ENCODE assay signal across 27 cellular contexts in genomic region chr20:16860914-16861313, GRCh38.
DNase-seq lines count a peak whose midpoint lies in the region; ATAC-seq, FAIRE-seq and TF ChIP-seq lines count a peak whose summit lies in the region.
"Had no signal": no experiment of that assay in that cellular context is flagged by ENCODE, and none has a peak within 500 bp of the region (broad histone marks: within the 10 kb centered on the region; RNA-seq: fewer than 3 reads in every experiment).

No MANE protein-coding gene starts in this region.

- POLR2A ChIA-PET in HepG2 (lab: Yijun Ruan, JAX), result no interaction called here

- CTCF ChIA-PET in HepG2 (lab: Yijun Ruan, JAX; ENCODE audit: low intra/inter-chr PET ratio, low total read pairs), result no interaction called here

- no peaks in the 10 kb centered on the region for H3K27me3 Mint-ChIP-seq in stimulated activated naive CD8-positive, alpha-beta T cell treated with anti-CD3 and anti-CD28 coated beads, Interleukin-15, amount 100 ng/mL, for 72 hours
- H3K27me3 Mint-ChIP-seq: CD4-positive, CD25-positive, alpha-beta regulatory T cell had no signal

- intact Hi-C loops in HepG2 (cut with micrococcal nuclease; ENCODE audit: unreplicated experiment) (no loop called here), right lobe of liver (cut with DNase I) (no loop called here)

- H3K27ac ChIP-seq in HepG2 (ENCODE audit: extremely low read length, insufficient read depth, low read length) (no peak overlapping the region), right lobe of liver (no peak overlapping the region)
- H3K27ac ChIP-seq: 22Rv1, BLaER1 had no signal

- no peaks in the 10 kb centered on the region for H4K20me1 ChIP-seq in HepG2 (ENCODE audit: insufficient read depth, low read length)
- H4K20me1 ChIP-seq: BLaER1 had no signal

- DNase-seq in HepG2 (ENCODE audit: low spot score) (no peak), right lobe of liver (no peak), LHCN-M2 (ENCODE audit: low read depth) (peak; percentile 1), myocyte (ENCODE audit: low read depth) (peak; percentile 11)
- DNase-seq in stimulated activated naive CD8-positive, alpha-beta T cell treated with anti-CD3 and anti-CD28 coated beads, Interleukin-15, amount 100 ng/mL, for 72 hours, result no peak
- no peak for DNase-seq in activated CD8-positive, alpha-beta memory T cell treated with anti-CD3 and anti-CD28 coated beads for 24 hours
- DNase-seq: ACHN; BE2C; C1 segment of cervical spinal cord; CD4-positive, alpha-beta memory T cell; CD4-positive, CD25-positive, alpha-beta regulatory T cell; CD8-positive, alpha-beta memory T cell; COR-L47; DMS 273 treated with DMSO at 0.1 percent for 48 hours; DMS153; DMS53; DMS79; DND-41; EL; GDM1 had no signal

- H2AFZ ChIP-seq in HepG2 (ENCODE audit: low read length), result no peak overlapping the region

- ATAC-seq in HepG2 (no peak), right lobe of liver (no peak), HG02642 (IDR thresholded peaks at IDR 0.05; ENCODE audit: poor library complexity, unreplicated experiment) (no peak)
- no peak for ATAC-seq in stimulated activated naive CD8-positive, alpha-beta T cell treated with anti-CD3 and anti-CD28 coated beads, Interleukin-15, amount 100 ng/mL, for 72 hours
- ATAC-seq: GM12878 had no signal

- H3K36me3 ChIP-seq in HepG2 (replicated peaks in 1 of 2; ENCODE audit: control insufficient read depth in 1 of 2, insufficient read depth in 2 of 2, low read length in 2 of 2) (no peaks in the 10 kb centered on the region), right lobe of liver (no peaks in the 10 kb centered on the region)
- H3K36me3 ChIP-seq: BE2C, BLaER1 had no signal

- TF ChIP-seq CTCF in HepG2 (CRISPR knock-in tag; IDR thresholded peaks at IDR 0.05) (no peak), right lobe of liver (IDR thresholded peaks at IDR 0.05) (no peak)

- in situ Hi-C loops in HepG2 (cut with HindIII; ENCODE audit: extremely low pct_ligation_motif_present, low pct_unique_long_range_greater_than_20kb), result no loop called here

- no peak overlapping the region for H3K9ac ChIP-seq in HepG2 (ENCODE audit: insufficient read depth, low read depth, low read length)
- H3K9ac ChIP-seq: BLaER1 had no signal

- no peak for FAIRE-seq in HepG2 (lab: Jason Lieb, UNC)
- FAIRE-seq: GM12878, GM12892, GM18507 had no signal

- H3K4me3 ChIP-seq in HepG2 (replicated peaks in 1 of 3; ENCODE audit: insufficient read depth in 1 of 3, low read depth in 2 of 3, low read length in 3 of 3), result no peak overlapping the region
- H3K4me3 ChIP-seq in right lobe of liver, result no peak overlapping the region
- H3K4me3 ChIP-seq: BLaER1, GM12878 had no signal

- BruUV-seq in HepG2 (replicated peaks; lab: Mats Ljungman, UMichigan), result no TSS peak

- no peak for TF ChIP-seq EP300 in HepG2 (IDR thresholded peaks at IDR 0.05; ENCODE audit: low read depth in 2 of 2, low read length in 2 of 2)
- no peak for TF ChIP-seq EP300 in HepG2 (CRISPR knock-in tag; IDR thresholded peaks at IDR 0.05; ENCODE audit: borderline replicate concordance)

- H3K4me1 ChIP-seq in HepG2 (ENCODE audit: insufficient read depth, low read length) (no peaks in the 10 kb centered on the region), right lobe of liver (no peaks in the 10 kb centered on the region)
- H3K4me1 ChIP-seq: BE2C, BLaER1 had no signal

- no peak for TF ChIP-seq RAD21 in HepG2 (CRISPR knock-in tag; IDR thresholded peaks at IDR 0.05)

- TF ChIP-seq POLR2A in HepG2 (IDR thresholded peaks at IDR 0.05; ENCODE audit: insufficient read depth in 1 of 2, low read depth in 2 of 2, low read length in 2 of 2) (no peak), right lobe of liver (IDR thresholded peaks at IDR 0.05) (no peak)

- H3K27me3 ChIP-seq in HepG2 (ENCODE audit: control insufficient read depth in 1 of 2, insufficient read depth in 2 of 2, low read length in 2 of 2), result no peaks in the 10 kb centered on the region
- H3K27me3 ChIP-seq in right lobe of liver, result no peaks in the 10 kb centered on the region
- H3K27me3 ChIP-seq: BE2C, BLaER1 had no signal

- H3K9me3 ChIP-seq in HepG2 (ENCODE audit: low read length), result 0 out of 2 replicates have a peak, but pooled peaks cover 8% of the 10 kb centered on the region
- no peaks in the 10 kb centered on the region for H3K9me3 ChIP-seq in right lobe of liver
- H3K9me3 ChIP-seq: BE2C had no signal

- no peak overlapping the region for H3K27ac Mint-ChIP-seq in stimulated activated naive CD8-positive, alpha-beta T cell treated with anti-CD3 and anti-CD28 coated beads, Interleukin-15, amount 100 ng/mL, for 72 hours
- H3K27ac Mint-ChIP-seq: CD14-positive monocyte; CD4-positive, alpha-beta memory T cell; CD4-positive, CD25-positive, alpha-beta regulatory T cell; CD8-positive, alpha-beta memory T cell had no signal

- H3K4me2 ChIP-seq in HepG2 (ENCODE audit: low read depth, low read length), result no peak overlapping the region
- H3K4me2 ChIP-seq: BLaER1 had no signal

- no peaks in the 10 kb centered on the region for H3K79me2 ChIP-seq in HepG2 (ENCODE audit: insufficient read depth, low read length)

- H3K4me3 Mint-ChIP-seq in stimulated activated naive CD8-positive, alpha-beta T cell treated with anti-CD3 and anti-CD28 coated beads, Interleukin-15, amount 100 ng/mL, for 72 hours, result no peak overlapping the region
- H3K4me3 Mint-ChIP-seq: CD14-positive monocyte; CD4-positive, alpha-beta memory T cell; CD4-positive, CD25-positive, alpha-beta regulatory T cell; CD8-positive, alpha-beta memory T cell had no signal

- no peaks in the 10 kb centered on the region for H3K4me1 Mint-ChIP-seq in stimulated activated naive CD8-positive, alpha-beta T cell treated with anti-CD3 and anti-CD28 coated beads, Interleukin-15, amount 100 ng/mL, for 72 hours
- H3K4me1 Mint-ChIP-seq: CD14-positive monocyte; CD4-positive, alpha-beta memory T cell; CD4-positive, CD25-positive, alpha-beta regulatory T cell; CD8-positive, alpha-beta memory T cell had no signal

- H3K9me3 Mint-ChIP-seq in stimulated activated naive CD8-positive, alpha-beta T cell treated with anti-CD3 and anti-CD28 coated beads, Interleukin-15, amount 100 ng/mL, for 72 hours, result peaks cover 0 to 16% of the 10 kb centered on the region in 2 donors

- WGBS in HepG2 (ENCODE audit: low lambda C conversion rate), result 3% methylated on average over 1 of the region's 1 CpG
- 25% methylated on average over 1 of the region's 1 CpG for WGBS in right lobe of liver (ENCODE audit: insufficient coverage, low coverage, low lambda C conversion rate, missing lambda C conversion rate)

TF ChIP-seq in HepG2, 621 proteins besides CTCF, POLR2A, EP300 and RAD21:
- TF ChIP-seq HMGXB4 (CRISPR knock-in tag; IDR thresholded peaks at IDR 0.05; ENCODE audit: borderline replicate concordance in 1 of 2, low read depth in 1 of 2), result no peak
- no peak for TF ChIP-seq TAF15 (IDR thresholded peaks at IDR 0.05; ENCODE audit: low read depth, low read length, poor library complexity, severe bottlenecking)
- no peak for TF ChIP-seq FOXK1 (CRISPR knock-in tag; IDR thresholded peaks at IDR 0.05; ENCODE audit: borderline replicate concordance, low read depth)
- no peak for TF ChIP-seq ARNT (IDR thresholded peaks at IDR 0.05)
- peak; percentile 95 for TF ChIP-seq ATF7 (IDR thresholded peaks at IDR 0.05)
- TF ChIP-seq ATF7 (CRISPR knock-in tag; IDR thresholded peaks at IDR 0.05), result no peak
- TF ChIP-seq CREB1 (IDR thresholded peaks at IDR 0.05), result peak; percentile 64
- no peak for TF ChIP-seq CREB1 (CRISPR knock-in tag; IDR thresholded peaks at IDR 0.05)
- no peak for TF ChIP-seq ZNF460 (CRISPR knock-in tag; IDR thresholded peaks at IDR 0.05; ENCODE audit: borderline replicate concordance)
- TF ChIP-seq ZFAT (CRISPR knock-in tag; conservative IDR thresholded peaks at IDR 0.05), result no peak
- TF ChIP-seq KLF13 (CRISPR knock-in tag; IDR thresholded peaks at IDR 0.05), result no peak
- TF ChIP-seq NFYC (CRISPR knock-in tag; IDR thresholded peaks at IDR 0.05), result no peak
- TF ChIP-seq ZBTB25 (CRISPR knock-in tag; IDR thresholded peaks at IDR 0.05), result no peak

Comparison
In these comparisons a context has a peak if more than half of its experiments do, and no peak if none do; other contexts are left out.
1. DNase-seq: peak in LHCN-M2 (single experiment) and myocyte (single experiment); none in HepG2 (single experiment), right lobe of liver (0 of 3), stimulated activated naive CD8-positive, alpha-beta T cell treated with anti-CD3 and anti-CD28 coated beads, Interleukin-15, amount 100 ng/mL, for 72 hours (0 of 2) and activated CD8-positive, alpha-beta memory T cell treated with anti-CD3 and anti-CD28 coated beads for 24 hours (single experiment).